In the genomic region with DNA sequence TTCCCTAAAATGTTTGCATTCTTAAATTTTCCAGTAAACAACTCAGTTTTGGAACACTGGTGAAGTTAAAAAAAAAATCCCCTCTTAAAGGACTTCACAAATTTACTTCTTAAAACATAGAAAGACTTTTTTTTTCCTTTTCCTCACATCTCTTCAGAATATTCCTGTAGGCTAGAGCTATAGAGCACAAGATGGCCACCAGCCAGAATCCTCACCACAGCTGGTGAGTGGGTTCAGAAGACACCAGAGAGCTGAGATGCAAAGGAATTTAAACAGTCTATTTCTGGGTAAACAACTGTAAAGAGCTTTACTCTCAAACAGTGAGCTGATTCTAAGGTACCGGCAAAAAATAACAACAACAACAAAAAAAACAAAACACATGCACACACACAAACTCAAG, we compare ENCODE assay signal across 25 cellular contexts.
"Had no signal": no experiment of that assay in that cellular context is flagged by ENCODE, and none has a peak within 500 bp of the region (broad histone marks: within the 10 kb centered on the region; RNA-seq: fewer than 3 reads in every experiment).

No MANE protein-coding gene starts in this region.

- H3K4me3 ChIP-seq: adrenal gland, ascending aorta, breast epithelium, esophagus squamous epithelium, left ventricle myocardium inferior, lung, ovary, right atrium auricular region, stomach, suprapubic skin, tibial artery, upper lobe of right lung had no signal

- H3K4me1 ChIP-seq: adrenal gland, ascending aorta, breast epithelium, esophagus squamous epithelium, left ventricle myocardium inferior, right atrium auricular region, stomach, suprapubic skin, tibial artery, upper lobe of right lung had no signal

- DNase-seq: activated B cell treated with CpG ODN at 0.5 μM for 24 hours; activated effector memory CD4-positive, alpha-beta T cell treated with Interleukin-2 at 50 U/mL for 16 hours; activated naive CD4-positive, alpha-beta T cell treated with Interleukin-2 at 50 U/mL for 16 hours; activated T-cell treated with anti-CD3 and anti-CD28 coated beads for 4 hours; adrenal gland; dermis blood vessel endothelial cell; effector CD8-positive, alpha-beta T cell; esophagus squamous epithelium; islet precursor cell; left ventricle myocardium inferior; ovary; stimulated activated CD4-positive, alpha-beta T cell treated with anti-CD3 and anti-CD28 coated beads, Interleukin-15, amount 100 ng/mL, for 24 hours; stimulated activated CD4-positive, alpha-beta T cell treated with anti-CD3 and anti-CD28 coated beads, Interleukin-2, amount 100 ng/mL, for 24 hours; stimulated activated naive B cell treated with anti-CD40 and anti-IgM and Interleukin-4, amounts not matched to agents 10 μg/mL and 1 μg/mL and 100 μg/mL, for 72 hours; stomach; T-helper 1 cell; tibial artery; upper lobe of right lung had no signal

- H3K27ac ChIP-seq: adrenal gland, ascending aorta, breast epithelium, epithelial cell of prostate, esophagus squamous epithelium, left ventricle myocardium inferior, neutrophil, ovary, right atrium auricular region, stomach, suprapubic skin, tibial artery, upper lobe of right lung had no signal

- H3K9me3 ChIP-seq: adrenal gland, ascending aorta, breast epithelium, esophagus squamous epithelium, left ventricle myocardium inferior, neutrophil, ovary, right atrium auricular region, stomach, suprapubic skin, tibial artery, upper lobe of right lung had no signal

- H3K27me3 ChIP-seq: adrenal gland, ascending aorta, breast epithelium, esophagus squamous epithelium, neutrophil, ovary, right atrium auricular region, stomach, suprapubic skin, tibial artery, upper lobe of right lung had no signal

- ATAC-seq: stimulated activated naive B cell treated with anti-CD40 and anti-IgM and Interleukin-4, amounts not matched to agents 10 μg/mL and 1 μg/mL and 100 μg/mL, for 72 hours; upper lobe of right lung had no signal

- H3K36me3 ChIP-seq: adrenal gland, ascending aorta, breast epithelium, esophagus squamous epithelium, left ventricle myocardium inferior, neutrophil, ovary, right atrium auricular region, stomach, suprapubic skin, tibial artery, upper lobe of right lung had no signal
